ENCODE assay signal across 8 cellular contexts in genomic region chr7:138979226-138979979, GRCh38. TPM values are rescaled to one million over a fixed set of nuclear protein-coding genes. Genes with fewer than 3 reads are reported as not detected.
DNase-seq lines count a peak whose midpoint lies in the region; ATAC-seq, FAIRE-seq and TF ChIP-seq lines count a peak whose summit lies in the region.

No MANE protein-coding gene starts in this region.

- H3K27me3 Mint-ChIP-seq in activated CD8-positive, alpha-beta memory T cell treated with anti-CD3 and anti-CD28 coated beads, Interleukin-2, amount 10 ng/mL, durations not matched to agents 7 days and 5 days = peaks cover 60% of the 10 kb centered on the region
- peaks cover 40% of the 10 kb centered on the region for H3K27me3 Mint-ChIP-seq in activated T-helper 17 cell treated with anti-CD3 and anti-CD28 coated beads, Interleukin-2, amount 50 U/mL, for 72 hours

- TF ChIP-seq CTCF in MM.1S (IDR thresholded peaks at IDR 0.05; ENCODE audit: low read length) (peak; percentile 42), endothelial cell of umbilical vein (IDR thresholded peaks at IDR 0.05; ENCODE audit: extremely low read depth in 1 of 2, insufficient read depth in 1 of 2, low read depth in 1 of 2, low read length in 2 of 2) (peak; percentile 12 to 18)

- no peaks in the 10 kb centered on the region for H3K36me3 Mint-ChIP-seq in activated CD8-positive, alpha-beta memory T cell treated with anti-CD3 and anti-CD28 coated beads, Interleukin-2, amount 10 ng/mL, durations not matched to agents 7 days and 5 days
- peaks cover 9% of the 10 kb centered on the region for H3K36me3 Mint-ChIP-seq in activated T-helper 17 cell treated with anti-CD3 and anti-CD28 coated beads, Interleukin-2, amount 50 U/mL, for 72 hours (ENCODE audit: low read depth)

- H3K27ac ChIP-seq in MM.1S (ENCODE audit: low read length) (no peak overlapping the region), endothelial cell of umbilical vein (ENCODE audit: insufficient read depth, low read depth, low read length) (no peak overlapping the region)

- CTCF ChIA-PET in activated CD8-positive, alpha-beta memory T cell treated with anti-CD3 and anti-CD28 coated beads, Interleukin-2, amount 10 ng/mL, durations not matched to agents 7 days and 5 days (lab: Charles Lee) = interaction anchor here (1.6 to 1.8 kb wide), 2 partner anchors 93 kb away, joined by 5 read pairs; no protein-coding TSS in a partner anchor
- CTCF ChIA-PET in endothelial cell of umbilical vein (lab: Charles Lee) = interaction anchor here (0.7 to 5.5 kb wide), 9 partner anchors 9 to 93 kb away, joined by 3 to 117 read pairs (median 6); no protein-coding TSS in a partner anchor

- H3K9me1 ChIP-seq in endothelial cell of umbilical vein (replicated peaks; ENCODE audit: control insufficient read depth, extremely low read depth, insufficient read depth, low read length) = no peaks in the 10 kb centered on the region

- H3K9ac ChIP-seq in MM.1S (ENCODE audit: low read length) (no peak overlapping the region), endothelial cell of umbilical vein (replicated peaks; ENCODE audit: extremely low read depth, insufficient read depth, low read length) (no peak overlapping the region), skeletal muscle satellite cell (ENCODE audit: low read depth, low read length) (no peak overlapping the region)

- H2AFZ ChIP-seq in MM.1S (ENCODE audit: low read length) (no peak overlapping the region), endothelial cell of umbilical vein (ENCODE audit: low read depth, low read length) (no peak overlapping the region)

- H3K4me2 ChIP-seq in MM.1S (ENCODE audit: low read depth, low read length) (no peak overlapping the region), endothelial cell of umbilical vein (ENCODE audit: insufficient read depth, low read length) (peak overlapping the region; percentile 69), skeletal muscle satellite cell (ENCODE audit: low read length) (peak overlapping the region; percentile 93)

- intact Hi-C loops in endothelial cell of umbilical vein (cut with micrococcal nuclease) = no loop called here

- no peak for DNase-seq in activated CD8-positive, alpha-beta memory T cell treated with anti-CD3 and anti-CD28 coated beads, Interleukin-2, amount 10 ng/mL, durations not matched to agents 7 days and 5 days
- DNase-seq in activated CD8-positive, alpha-beta memory T cell treated with anti-CD3 and anti-CD28 coated beads for 24 hours = no peak
- DNase-seq in MM.1S (peak; percentile 50), endothelial cell of umbilical vein (ENCODE audit: low read depth, low spot score) (no peak), DMS153 (lab: John Stamatoyannopoulos, UW) (no peak)

- no peaks in the 10 kb centered on the region for H4K20me1 ChIP-seq in MM.1S (ENCODE audit: insufficient read depth, low read length)
- H4K20me1 ChIP-seq in endothelial cell of umbilical vein (replicated peaks; ENCODE audit: control insufficient read depth, extremely low read depth, insufficient read depth, low read length) = no peaks in the 10 kb centered on the region

- no peaks in the 10 kb centered on the region for H3K27me3 ChIP-seq in MM.1S (replicated peaks; ENCODE audit: insufficient read depth, low read length)
- no peaks in the 10 kb centered on the region for H3K27me3 ChIP-seq in endothelial cell of umbilical vein (ENCODE audit: control insufficient read depth in 2 of 2, insufficient read depth in 2 of 2, low read length in 2 of 2)
- H3K27me3 ChIP-seq in skeletal muscle satellite cell (ENCODE audit: control insufficient read depth, insufficient read depth, low read length) = no peaks in the 10 kb centered on the region

- TF ChIP-seq POLR2A in endothelial cell of umbilical vein (IDR thresholded peaks at IDR 0.05; ENCODE audit: low read depth, low read length) = no peak

- BruUV-seq in endothelial cell of umbilical vein (replicated peaks; lab: Mats Ljungman, UMichigan) = no TSS peak

- H3K9me3 ChIP-seq in MM.1S (replicated peaks; ENCODE audit: insufficient read depth, low read length) = no peaks in the 10 kb centered on the region
- no peaks in the 10 kb centered on the region for H3K9me3 ChIP-seq in endothelial cell of umbilical vein (replicated peaks; ENCODE audit: control insufficient read depth, insufficient read depth, low read length)
- H3K9me3 ChIP-seq in skeletal muscle satellite cell (replicated peaks; ENCODE audit: low read length) = no peaks in the 10 kb centered on the region

- H3K4me3 ChIP-seq in MM.1S (ENCODE audit: low read length) (no peak overlapping the region), endothelial cell of umbilical vein (replicated peaks in 1 of 3; ENCODE audit: insufficient read depth in 1 of 3, low read depth in 1 of 3, low read length in 3 of 3) (no peak overlapping the region), skeletal muscle satellite cell (ENCODE audit: low read length) (peak overlapping the region; percentile 85)

- no peak overlapping the region for H3K27ac Mint-ChIP-seq in activated CD8-positive, alpha-beta memory T cell treated with anti-CD3 and anti-CD28 coated beads, Interleukin-2, amount 10 ng/mL, durations not matched to agents 7 days and 5 days
- no peak overlapping the region for H3K27ac Mint-ChIP-seq in activated T-helper 17 cell treated with anti-CD3 and anti-CD28 coated beads, Interleukin-2, amount 50 U/mL, for 72 hours

- no peaks in the 10 kb centered on the region for H3K9me2 ChIP-seq in MM.1S (replicated peaks; ENCODE audit: insufficient read depth, low read length)

- no peak for FAIRE-seq in endothelial cell of umbilical vein (lab: Jason Lieb, UNC)

- H3K4me1 Mint-ChIP-seq in activated CD8-positive, alpha-beta memory T cell treated with anti-CD3 and anti-CD28 coated beads, Interleukin-2, amount 10 ng/mL, durations not matched to agents 7 days and 5 days = peaks cover 14% of the 10 kb centered on the region
- peaks cover 6% of the 10 kb centered on the region for H3K4me1 Mint-ChIP-seq in activated T-helper 17 cell treated with anti-CD3 and anti-CD28 coated beads, Interleukin-2, amount 50 U/mL, for 72 hours

- peak overlapping the region; percentile 32 for H3K4me3 Mint-ChIP-seq in activated CD8-positive, alpha-beta memory T cell treated with anti-CD3 and anti-CD28 coated beads, Interleukin-2, amount 10 ng/mL, durations not matched to agents 7 days and 5 days
- no peak overlapping the region for H3K4me3 Mint-ChIP-seq in activated T-helper 17 cell treated with anti-CD3 and anti-CD28 coated beads, Interleukin-2, amount 50 U/mL, for 72 hours

- H3K9me3 Mint-ChIP-seq in activated CD8-positive, alpha-beta memory T cell treated with anti-CD3 and anti-CD28 coated beads, Interleukin-2, amount 10 ng/mL, durations not matched to agents 7 days and 5 days (ENCODE audit: low read depth) = no peaks in the 10 kb centered on the region
- H3K9me3 Mint-ChIP-seq in activated T-helper 17 cell treated with anti-CD3 and anti-CD28 coated beads, Interleukin-2, amount 50 U/mL, for 72 hours = no peaks in the 10 kb centered on the region

- dilution Hi-C loops in endothelial cell of umbilical vein (cut with MboI; ENCODE audit: extremely low pct_ligation_motif_present, low sequenced_read_pairs) = no loop called here

- H3K36me3 ChIP-seq in MM.1S (replicated peaks; ENCODE audit: insufficient read depth, low read length) (no peaks in the 10 kb centered on the region), endothelial cell of umbilical vein (ENCODE audit: control insufficient read depth in 2 of 2, extremely low read depth in 1 of 2, insufficient read depth in 2 of 2, low read length in 2 of 2) (no peaks in the 10 kb centered on the region), skeletal muscle satellite cell (ENCODE audit: insufficient read depth, low read length) (no peaks in the 10 kb centered on the region)

- no peak for ATAC-seq in activated CD8-positive, alpha-beta memory T cell treated with anti-CD3 and anti-CD28 coated beads, Interleukin-2, amount 10 ng/mL, durations not matched to agents 7 days and 5 days
- ATAC-seq in GM19035 (IDR thresholded peaks at IDR 0.05; ENCODE audit: unreplicated experiment) = no peak
- no peak for ATAC-seq in activated T-helper 17 cell treated with anti-CD3 and anti-CD28 coated beads, Interleukin-2, amount 50 U/mL, for 72 hours (replicated peaks)

- H3K79me2 ChIP-seq in MM.1S (ENCODE audit: low read length) (0 out of 2 replicates have a peak, but pooled peaks cover 11% of the 10 kb centered on the region), endothelial cell of umbilical vein (ENCODE audit: control insufficient read depth, insufficient read depth, low read length) (peaks cover 32% of the 10 kb centered on the region)

- POLR2A ChIA-PET in endothelial cell of umbilical vein (lab: Charles Lee) = no interaction called here

- H3K4me1 ChIP-seq in MM.1S (ENCODE audit: low read length) = peaks cover 12% of the 10 kb centered on the region
- peaks cover 24% of the 10 kb centered on the region for H3K4me1 ChIP-seq in endothelial cell of umbilical vein (ENCODE audit: control insufficient read depth, extremely low read depth, insufficient read depth, low read length)
- peaks cover 21% of the 10 kb centered on the region for H3K4me1 ChIP-seq in skeletal muscle satellite cell (ENCODE audit: control insufficient read depth, insufficient read depth, low read length)

- peaks cover 4% of the 10 kb centered on the region for H3F3A ChIP-seq in MM.1S (ENCODE audit: insufficient read depth, low read length)

RNA-seq across cellular contexts. Expression of gene KIAA1549, which starts 1.8 kb away (rescaled TPM):
- total RNA-seq in activated CD8-positive, alpha-beta memory T cell treated with anti-CD3 and anti-CD28 coated beads, Interleukin-2, amount 10 ng/mL, durations not matched to agents 7 days and 5 days = 1 to 10 TPM in 1 of 2 experiments, under 1 TPM in 1; 0.61 to 1.1 TPM
- total RNA-seq in endothelial cell of umbilical vein = 10.9 and 12.4 TPM in 2 replicates
- polyA plus RNA-seq in endothelial cell of umbilical vein = 3.9 and 4.6 TPM in 2 replicates
- 3.2 TPM in 2 replicates for polyA plus RNA-seq in endothelial cell of umbilical vein (2011; cell fraction: cytosol; rRNA removed)
- 7.1 and 7.5 TPM in 2 replicates for polyA plus RNA-seq in endothelial cell of umbilical vein (2011; cell fraction: nucleus; rRNA removed)
- polyA plus RNA-seq in endothelial cell of umbilical vein (2012) = 7.5 and 8.7 TPM in 2 replicates
- 11.0 and 12.8 TPM in 2 replicates for polyA minus RNA-seq in endothelial cell of umbilical vein
- 7.0 TPM for polyA minus RNA-seq in endothelial cell of umbilical vein (2011; cell fraction: cytosol; rRNA and poly(A)+ RNA removed)
- 11.0 and 15.8 TPM in 2 replicates for polyA minus RNA-seq in endothelial cell of umbilical vein (2011; cell fraction: nucleus; rRNA and poly(A)+ RNA removed)
- 0.25 and 0.66 TPM in 2 replicates for total RNA-seq in skeletal muscle satellite cell (2012; rRNA removed)
- 1 to 10 TPM; 1.1 to 1.2 TPM for total RNA-seq in activated T-helper 17 cell treated with anti-CD3 and anti-CD28 coated beads, Interleukin-2, amount 50 U/mL, for 72 hours

RNA-seq across cellular contexts. Expression of gene ZC3HAV1L, which starts 56.4 kb away (rescaled TPM):
- total RNA-seq in activated CD8-positive, alpha-beta memory T cell treated with anti-CD3 and anti-CD28 coated beads, Interleukin-2, amount 10 ng/mL, durations not matched to agents 7 days and 5 days = 10 to 100 TPM; 15.7 to 17.9 TPM
- 23.8 and 25.7 TPM in 2 replicates for total RNA-seq in endothelial cell of umbilical vein
- 15.9 TPM in 2 replicates for polyA plus RNA-seq in endothelial cell of umbilical vein
- 9.4 and 9.6 TPM in 2 replicates for polyA plus RNA-seq in endothelial cell of umbilical vein (2011; cell fraction: cytosol; rRNA removed)
- polyA plus RNA-seq in endothelial cell of umbilical vein (2011; cell fraction: nucleus; rRNA removed) = 11.2 and 13.2 TPM in 2 replicates
- polyA plus RNA-seq in endothelial cell of umbilical vein (2012) = 4.5 and 5.0 TPM in 2 replicates
- polyA minus RNA-seq in endothelial cell of umbilical vein = 18.9 and 20.5 TPM in 2 replicates
- 12.0 TPM for polyA minus RNA-seq in endothelial cell of umbilical vein (2011; cell fraction: cytosol; rRNA and poly(A)+ RNA removed)
- 11.1 and 12.9 TPM in 2 replicates for polyA minus RNA-seq in endothelial cell of umbilical vein (2011; cell fraction: nucleus; rRNA and poly(A)+ RNA removed)
- 17.0 and 21.2 TPM in 2 replicates for total RNA-seq in skeletal muscle satellite cell (2012; rRNA removed)
- total RNA-seq in activated T-helper 17 cell treated with anti-CD3 and anti-CD28 coated beads, Interleukin-2, amount 50 U/mL, for 72 hours = 10 to 100 TPM; 23.6 to 32.4 TPM
